Comparison of ENCODE assay signal across 1 cellular context in the genomic region with DNA sequence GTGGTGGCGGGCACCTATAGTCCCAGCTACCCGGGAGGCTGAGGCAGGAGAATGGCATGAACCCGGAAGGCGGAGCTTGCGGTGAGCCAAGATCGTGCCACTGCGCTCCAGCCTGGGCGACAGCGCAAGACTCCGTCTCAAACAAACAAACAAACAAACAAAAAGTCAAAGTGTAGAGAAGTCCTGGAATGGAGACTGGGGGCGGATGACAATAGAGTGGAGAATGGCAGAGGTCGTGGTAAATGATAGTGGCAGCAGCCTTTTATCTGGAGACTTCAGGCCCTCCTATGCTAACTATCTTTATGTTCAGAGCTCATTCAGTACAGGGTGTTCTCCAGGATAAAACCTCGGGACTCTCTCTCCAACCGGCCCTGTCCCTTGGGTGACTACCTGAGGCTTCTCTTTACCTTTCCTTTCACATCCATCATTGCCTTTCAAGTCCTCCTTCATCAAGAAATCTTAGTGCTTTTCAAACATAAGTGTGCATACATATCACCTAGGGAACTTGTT.
A peak's percentile ranks its signal among the peaks of the same experiment; 100 is the strongest.
TF ChIP-seq lines count a peak whose summit lies in the region.

No MANE protein-coding gene starts in this region.

TF ChIP-seq in K562, 482 proteins besides CTCF, POLR2A, EP300 and RAD21 (continued from another document and continues in another):
- TF ChIP-seq, protein P1, sequence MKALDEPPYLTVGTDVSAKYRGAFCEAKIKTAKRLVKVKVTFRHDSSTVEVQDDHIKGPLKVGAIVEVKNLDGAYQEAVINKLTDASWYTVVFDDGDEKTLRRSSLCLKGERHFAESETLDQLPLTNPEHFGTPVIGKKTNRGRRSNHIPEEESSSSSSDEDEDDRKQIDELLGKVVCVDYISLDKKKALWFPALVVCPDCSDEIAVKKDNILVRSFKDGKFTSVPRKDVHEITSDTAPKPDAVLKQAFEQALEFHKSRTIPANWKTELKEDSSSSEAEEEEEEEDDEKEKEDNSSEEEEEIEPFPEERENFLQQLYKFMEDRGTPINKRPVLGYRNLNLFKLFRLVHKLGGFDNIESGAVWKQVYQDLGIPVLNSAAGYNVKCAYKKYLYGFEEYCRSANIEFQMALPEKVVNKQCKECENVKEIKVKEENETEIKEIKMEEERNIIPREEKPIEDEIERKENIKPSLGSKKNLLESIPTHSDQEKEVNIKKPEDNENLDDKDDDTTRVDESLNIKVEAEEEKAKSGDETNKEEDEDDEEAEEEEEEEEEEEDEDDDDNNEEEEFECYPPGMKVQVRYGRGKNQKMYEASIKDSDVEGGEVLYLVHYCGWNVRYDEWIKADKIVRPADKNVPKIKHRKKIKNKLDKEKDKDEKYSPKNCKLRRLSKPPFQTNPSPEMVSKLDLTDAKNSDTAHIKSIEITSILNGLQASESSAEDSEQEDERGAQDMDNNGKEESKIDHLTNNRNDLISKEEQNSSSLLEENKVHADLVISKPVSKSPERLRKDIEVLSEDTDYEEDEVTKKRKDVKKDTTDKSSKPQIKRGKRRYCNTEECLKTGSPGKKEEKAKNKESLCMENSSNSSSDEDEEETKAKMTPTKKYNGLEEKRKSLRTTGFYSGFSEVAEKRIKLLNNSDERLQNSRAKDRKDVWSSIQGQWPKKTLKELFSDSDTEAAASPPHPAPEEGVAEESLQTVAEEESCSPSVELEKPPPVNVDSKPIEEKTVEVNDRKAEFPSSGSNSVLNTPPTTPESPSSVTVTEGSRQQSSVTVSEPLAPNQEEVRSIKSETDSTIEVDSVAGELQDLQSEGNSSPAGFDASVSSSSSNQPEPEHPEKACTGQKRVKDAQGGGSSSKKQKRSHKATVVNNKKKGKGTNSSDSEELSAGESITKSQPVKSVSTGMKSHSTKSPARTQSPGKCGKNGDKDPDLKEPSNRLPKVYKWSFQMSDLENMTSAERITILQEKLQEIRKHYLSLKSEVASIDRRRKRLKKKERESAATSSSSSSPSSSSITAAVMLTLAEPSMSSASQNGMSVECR (CRISPR knock-in tag; IDR thresholded peaks at IDR 0.05) = no peak; the same call in 1 of the 2 replicates
- TF ChIP-seq, protein P2, sequence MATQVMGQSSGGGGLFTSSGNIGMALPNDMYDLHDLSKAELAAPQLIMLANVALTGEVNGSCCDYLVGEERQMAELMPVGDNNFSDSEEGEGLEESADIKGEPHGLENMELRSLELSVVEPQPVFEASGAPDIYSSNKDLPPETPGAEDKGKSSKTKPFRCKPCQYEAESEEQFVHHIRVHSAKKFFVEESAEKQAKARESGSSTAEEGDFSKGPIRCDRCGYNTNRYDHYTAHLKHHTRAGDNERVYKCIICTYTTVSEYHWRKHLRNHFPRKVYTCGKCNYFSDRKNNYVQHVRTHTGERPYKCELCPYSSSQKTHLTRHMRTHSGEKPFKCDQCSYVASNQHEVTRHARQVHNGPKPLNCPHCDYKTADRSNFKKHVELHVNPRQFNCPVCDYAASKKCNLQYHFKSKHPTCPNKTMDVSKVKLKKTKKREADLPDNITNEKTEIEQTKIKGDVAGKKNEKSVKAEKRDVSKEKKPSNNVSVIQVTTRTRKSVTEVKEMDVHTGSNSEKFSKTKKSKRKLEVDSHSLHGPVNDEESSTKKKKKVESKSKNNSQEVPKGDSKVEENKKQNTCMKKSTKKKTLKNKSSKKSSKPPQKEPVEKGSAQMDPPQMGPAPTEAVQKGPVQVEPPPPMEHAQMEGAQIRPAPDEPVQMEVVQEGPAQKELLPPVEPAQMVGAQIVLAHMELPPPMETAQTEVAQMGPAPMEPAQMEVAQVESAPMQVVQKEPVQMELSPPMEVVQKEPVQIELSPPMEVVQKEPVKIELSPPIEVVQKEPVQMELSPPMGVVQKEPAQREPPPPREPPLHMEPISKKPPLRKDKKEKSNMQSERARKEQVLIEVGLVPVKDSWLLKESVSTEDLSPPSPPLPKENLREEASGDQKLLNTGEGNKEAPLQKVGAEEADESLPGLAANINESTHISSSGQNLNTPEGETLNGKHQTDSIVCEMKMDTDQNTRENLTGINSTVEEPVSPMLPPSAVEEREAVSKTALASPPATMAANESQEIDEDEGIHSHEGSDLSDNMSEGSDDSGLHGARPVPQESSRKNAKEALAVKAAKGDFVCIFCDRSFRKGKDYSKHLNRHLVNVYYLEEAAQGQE (CRISPR knock-in tag; IDR thresholded peaks at IDR 0.05; ENCODE audit: low read depth) = no peak
- TF ChIP-seq HNRNPL (IDR thresholded peaks at IDR 0.05; ENCODE audit: low read depth, low read length) (no peak), CREB5 (CRISPR knock-in tag; IDR thresholded peaks at IDR 0.05) (no peak), HDAC6 (IDR thresholded peaks at IDR 0.05; ENCODE audit: low read depth, low read length) (no peak), USF2 (CRISPR knock-in tag; IDR thresholded peaks at IDR 0.05) (no peak), ZNF609 (CRISPR knock-in tag; IDR thresholded peaks at IDR 0.05; ENCODE audit: borderline replicate concordance) (peak; percentile 91; the same call in 1 of the 2 replicates), STAG1 (CRISPR knock-in tag; IDR thresholded peaks at IDR 0.05; ENCODE audit: borderline replicate concordance) (no peak), ZFP1 (CRISPR knock-in tag; IDR thresholded peaks at IDR 0.05) (peak; percentile 47; the same call in 1 of the 2 replicates), FOXA3 (CRISPR knock-in tag; conservative IDR thresholded peaks at IDR 0.05 in 1 of 2, IDR thresholded peaks at IDR 0.05 in 1 of 2) (peak in 1 of 2 experiments; percentile 57; a peak in 1 of 4 replicates), EGR1 (conservative IDR thresholded peaks at IDR 0.05) (peak; percentile 96), ZNF280A (IDR thresholded peaks at IDR 0.05; ENCODE audit: low read depth, partially characterized antibody) (no peak), SNAPC5 (CRISPR knock-in tag; IDR thresholded peaks at IDR 0.05) (no peak), NFIC (IDR thresholded peaks at IDR 0.05) (peak; percentile 97), TRIM25 (IDR thresholded peaks at IDR 0.05; ENCODE audit: borderline replicate concordance) (peak; percentile 95; the same call in 1 of the 2 replicates), FOXK2 (conservative IDR thresholded peaks at IDR 0.05 in 1 of 2, IDR thresholded peaks at IDR 0.05 in 1 of 2; ENCODE audit: low read depth in 2 of 2) (peak; percentile 58 to 61), ADNP (tag; IDR thresholded peaks at IDR 0.05) (no peak), HOMEZ (CRISPR knock-in tag; IDR thresholded peaks at IDR 0.05) (no peak), ZC3H4 (CRISPR knock-in tag; IDR thresholded peaks at IDR 0.05; ENCODE audit: borderline replicate concordance) (no peak), HSF4 (CRISPR knock-in tag; IDR thresholded peaks at IDR 0.05; ENCODE audit: borderline replicate concordance) (no peak), ZBTB8A (IDR thresholded peaks at IDR 0.05; ENCODE audit: partially characterized antibody) (no peak), ZNF134 (CRISPR knock-in tag; conservative IDR thresholded peaks at IDR 0.05) (0 out of 2 replicates have a peak, but pooled peaks have one; percentile 16), MAX (CRISPR knock-in tag; IDR thresholded peaks at IDR 0.05) (no peak), PHB2 (IDR thresholded peaks at IDR 0.05; ENCODE audit: low read depth) (peak; percentile 99), ZNF699 (CRISPR knock-in tag; IDR thresholded peaks at IDR 0.05; ENCODE audit: insufficient replicate concordance) (no peak), ZNF830 (CRISPR knock-in tag; IDR thresholded peaks at IDR 0.05) (no peak)
- TF ChIP-seq, protein P3, sequence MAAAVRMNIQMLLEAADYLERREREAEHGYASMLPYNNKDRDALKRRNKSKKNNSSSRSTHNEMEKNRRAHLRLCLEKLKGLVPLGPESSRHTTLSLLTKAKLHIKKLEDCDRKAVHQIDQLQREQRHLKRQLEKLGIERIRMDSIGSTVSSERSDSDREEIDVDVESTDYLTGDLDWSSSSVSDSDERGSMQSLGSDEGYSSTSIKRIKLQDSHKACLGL (CRISPR knock-in tag; IDR thresholded peaks at IDR 0.05; ENCODE audit: borderline replicate concordance, poor library complexity, severe bottlenecking) = no peak
